ENCODE assay signal across 13 cellular contexts in genomic region chr20:4297141-4297826, GRCh38. TPM values are rescaled to one million over a fixed set of nuclear protein-coding genes. Genes with fewer than 3 reads are reported as not detected.
DNase-seq lines count a peak whose midpoint lies in the region; ATAC-seq, FAIRE-seq and TF ChIP-seq lines count a peak whose summit lies in the region.
"Had no signal": no experiment of that assay in that cellular context is flagged by ENCODE, and none has a peak within 500 bp of the region (broad histone marks: within the 10 kb centered on the region; RNA-seq: fewer than 3 reads in every experiment).

No MANE protein-coding gene starts in this region.

- H3K27ac ChIP-seq in HL-60 (replicated peaks) (peak overlapping the region; percentile 39; the same call in 1 of the 2 replicates), WERI-Rb-1 (no peak overlapping the region), SJCRH30 (no peak overlapping the region)
- no peak overlapping the region for H3K27ac ChIP-seq in naive thymus-derived CD4-positive, alpha-beta T cell (ENCODE audit: low read depth, low read length)

- peaks cover 24 to 54% (median 41%) of the 10 kb centered on the region in 5 donors for H3K27me3 Mint-ChIP-seq in naive thymus-derived CD4-positive, alpha-beta T cell

- no peak overlapping the region for H3K27ac Mint-ChIP-seq in naive thymus-derived CD4-positive, alpha-beta T cell

- TF ChIP-seq CTCF in HL-60 (IDR thresholded peaks at IDR 0.05; ENCODE audit: insufficient read depth, low read length) (no peak), WERI-Rb-1 (IDR thresholded peaks at IDR 0.05; ENCODE audit: low read depth, low read length) (no peak)

- H3K27me3 ChIP-seq in HL-60 (ENCODE audit: insufficient read depth, poor library complexity, severe bottlenecking), result no peaks in the 10 kb centered on the region
- H3K27me3 ChIP-seq in naive thymus-derived CD4-positive, alpha-beta T cell (ENCODE audit: control insufficient read depth in 2 of 2, insufficient read depth in 2 of 2, low read length in 2 of 2), result no peaks in the 10 kb centered on the region
- no peaks in the 10 kb centered on the region for H3K27me3 ChIP-seq in WERI-Rb-1 (ENCODE audit: insufficient read depth, low read depth, severe bottlenecking)
- H3K27me3 ChIP-seq in SJCRH30, result no peaks in the 10 kb centered on the region

- FAIRE-seq in endometrium (lab: Jason Lieb, UNC), result peak; percentile 80
- FAIRE-seq: urothelium cell line had no signal

- intact Hi-C loops in naive thymus-derived CD4-positive, alpha-beta T cell (cut with micrococcal nuclease), result no loop called here

- no peak overlapping the region for H3K4me3 Mint-ChIP-seq in naive thymus-derived CD4-positive, alpha-beta T cell

- no peaks in the 10 kb centered on the region for H3K9me3 ChIP-seq in naive thymus-derived CD4-positive, alpha-beta T cell (ENCODE audit: control insufficient read depth in 2 of 3, low read length in 3 of 3)
- H3K9me3 ChIP-seq in WERI-Rb-1 (ENCODE audit: severe bottlenecking), result no peaks in the 10 kb centered on the region
- H3K9me3 ChIP-seq in SJCRH30 (replicated peaks), result no peaks in the 10 kb centered on the region

- H3K4me1 ChIP-seq in naive thymus-derived CD4-positive, alpha-beta T cell (ENCODE audit: control insufficient read depth in 2 of 2, insufficient read depth in 2 of 2, low read length in 2 of 2), result no peaks in the 10 kb centered on the region
- H3K4me1 ChIP-seq in SJCRH30, result no peaks in the 10 kb centered on the region

- CTCF ChIA-PET in naive thymus-derived CD4-positive, alpha-beta T cell (lab: Charles Lee), result no interaction called here

- H3K4me3 ChIP-seq in HL-60 (replicated peaks; ENCODE audit: insufficient read depth, low read length) (no peak overlapping the region), WERI-Rb-1 (ENCODE audit: low read depth, low read length) (no peak overlapping the region), SJCRH30 (no peak overlapping the region)
- no peak overlapping the region for H3K4me3 ChIP-seq in naive thymus-derived CD4-positive, alpha-beta T cell (ENCODE audit: low read length)
- H3K4me3 ChIP-seq: lung had no signal

- POLR2A ChIA-PET in naive thymus-derived CD4-positive, alpha-beta T cell (lab: Charles Lee), result no interaction called here

- no peaks in the 10 kb centered on the region for H3K4me1 Mint-ChIP-seq in naive thymus-derived CD4-positive, alpha-beta T cell

- no peaks in the 10 kb centered on the region for H3K36me3 ChIP-seq in naive thymus-derived CD4-positive, alpha-beta T cell (ENCODE audit: control insufficient read depth in 2 of 3, insufficient read depth in 3 of 3, low read length in 3 of 3)
- H3K36me3 ChIP-seq in WERI-Rb-1 (no peaks in the 10 kb centered on the region), SJCRH30 (no peaks in the 10 kb centered on the region)

- peak; percentile 51 for ATAC-seq in naive thymus-derived CD4-positive, alpha-beta T cell

- H3K36me3 Mint-ChIP-seq in naive thymus-derived CD4-positive, alpha-beta T cell, result no peaks in the 10 kb centered on the region

- DNase-seq in A172 (ENCODE audit: low spot score) (peak; percentile 13), HL-60 (ENCODE audit: low read depth in 1 of 2, low spot score in 1 of 2) (peak; percentile 10 to 55), pons (ENCODE audit: low spot score) (no peak), WERI-Rb-1 (no peak), SJCRH30 (no peak)
- no peak for DNase-seq in naive thymus-derived CD4-positive, alpha-beta T cell
- no peak for DNase-seq in activated CD4-positive, alpha-beta T cell treated with anti-CD3 and anti-CD28 coated beads for 4 hours
- DNase-seq: activated CD8-positive, alpha-beta memory T cell treated with anti-CD3 and anti-CD28 coated beads, Interleukin-2, amount 50 U/mL, for 4 hours; NCI-H1694 treated with DMSO at 0.1 percent for 48 hours; T-helper 9 cell had no signal

- peaks cover 0 to 6% (median 2%) of the 10 kb centered on the region in 11 donors for H3K9me3 Mint-ChIP-seq in naive thymus-derived CD4-positive, alpha-beta T cell

RNA-seq across cellular contexts. Expression of gene ADRA1D, which starts 48.2 kb away (rescaled TPM):
- 1.9 and 2.2 TPM in 2 replicates for total RNA-seq in A172 (2014; rRNA removed; shearing (Covaris generic))
- not detected for total RNA-seq in naive thymus-derived CD4-positive, alpha-beta T cell
- polyA plus RNA-seq in naive thymus-derived CD4-positive, alpha-beta T cell, result not detected
- total RNA-seq in SJCRH30 (2014; rRNA removed; shearing (Covaris generic)), result not detected in 2 replicates

Comparison
In these comparisons a context has a peak if more than half of its experiments do, and no peak if none do; other contexts are left out.
1. DNase-seq: peak in A172 (single experiment) and HL-60 (2 of 2); none in naive thymus-derived CD4-positive, alpha-beta T cell (0 of 9), pons (single experiment), WERI-Rb-1 (single experiment), SJCRH30 (0 of 2) and activated CD4-positive, alpha-beta T cell treated with anti-CD3 and anti-CD28 coated beads for 4 hours (0 of 2).